In genomic region chr6:28266962-28267694, GRCh38 we compare ENCODE assay signal across 8 cellular contexts. TPM values are rescaled to one million over a fixed set of nuclear protein-coding genes. Genes with fewer than 3 reads are reported as not detected.
DNase-seq lines count a peak whose midpoint lies in the region; ATAC-seq and TF ChIP-seq lines count a peak whose summit lies in the region.

ZSCAN26 (plus strand) TSS chr6:28267143; CDS start chr6:28271920, 4,777 bp downstream.

- H3K27me3 ChIP-seq in BJ (ENCODE audit: control insufficient read depth, insufficient read depth, low read length) (no peaks in the 10 kb centered on the region), colonic mucosa (no peaks in the 10 kb centered on the region)

- POLR2A ChIA-PET in BJ (lab: Charles Lee): interaction anchor here (0.7 to 3.1 kb wide), 3 partner anchors 14 to 89 kb away, joined by 4 to 15 read pairs (median 7); partner anchors contain the start of genes PGBD1 and ZKSCAN4

- ATAC-seq in HG03432 (IDR thresholded peaks at IDR 0.05; ENCODE audit: unreplicated experiment): peak; percentile 96

- DNase-seq in BJ (ENCODE audit: low read depth) (no peak), GM19238 (ENCODE audit: insufficient read length, low spot score) (peak; percentile 62), NCI-H460 (ENCODE audit: extremely low read depth, low read depth) (peak; percentile 80), colonic mucosa (peak; percentile 86), kidney glomerular epithelial cell (lab: John Stamatoyannopoulos, UW) (peak; percentile 89)
- DNase-seq in activated CD4-positive, alpha-beta T cell treated with anti-CD3 and anti-CD28 coated beads for 4 hours: peak; percentile 77 to 89
- DNase-seq in stimulated activated CD4-positive, alpha-beta T cell treated with anti-CD3 and anti-CD28 coated beads, Interleukin-1b, Interleukin-23, amount 100 ng/mL, for 1 hour (ENCODE audit: low read depth in 2 of 2): peak; percentile 64 to 76

- H3K4me1 ChIP-seq in colonic mucosa: no peaks in the 10 kb centered on the region

- H3K4me3 ChIP-seq in BJ (ENCODE audit: low read depth, low read length) (peak within 1 kb of the TSS; percentile 78), colonic mucosa (peak within 1 kb of the TSS; percentile 82)

- no peaks in the 10 kb centered on the region for H3K9me3 ChIP-seq in colonic mucosa

- H3K36me3 ChIP-seq in BJ (ENCODE audit: control insufficient read depth, insufficient read depth, low read length) (peaks cover 3% of the 10 kb centered on the region; the same call in 1 of the 2 replicates), colonic mucosa (no peaks in the 10 kb centered on the region)

- H3K27ac ChIP-seq in colonic mucosa: peak within 1 kb of the TSS; percentile 65

- CTCF ChIA-PET in BJ (lab: Yijun Ruan, JAX): interaction anchor here (0.7 to 1.6 kb wide), 2 partner anchors 15 to 89 kb away, joined by 3 to 5 read pairs; partner anchors contain the start of gene ZKSCAN4

- intact Hi-C loops in colonic mucosa (cut with DNase I): no loop called here

- TF ChIP-seq CTCF in BJ (IDR thresholded peaks at IDR 0.05; ENCODE audit: insufficient read depth, low read depth, low read length): no peak
- TF ChIP-seq CTCF in colonic mucosa (IDR thresholded peaks at IDR 0.05): no peak

- H3K9ac ChIP-seq in colonic mucosa (ENCODE audit: low read depth in 2 of 2, low read length in 2 of 2): peak within 1 kb of the TSS; percentile 75 to 78

RNA-seq across cellular contexts. Expression of gene ZSCAN26, which starts in this region (rescaled TPM):
- 14.6 and 19.5 TPM in 2 replicates for polyA plus RNA-seq in BJ (2011; rRNA removed)
- 12.0 and 12.3 TPM in 2 replicates for polyA minus RNA-seq in BJ (2011; rRNA and poly(A)+ RNA removed)
- 10.6 and 11.0 TPM in 2 replicates for total RNA-seq in NCI-H460 (2014; rRNA removed; shearing (Covaris generic))
- 9.7 and 16.8 TPM in 2 replicates for polyA plus RNA-seq in NCI-H460 (2014; cell fraction: nucleus; rRNA removed)
- 1 to 10 TPM; 4.2 to 7.8 TPM for total RNA-seq in colonic mucosa
